In the genomic region with DNA sequence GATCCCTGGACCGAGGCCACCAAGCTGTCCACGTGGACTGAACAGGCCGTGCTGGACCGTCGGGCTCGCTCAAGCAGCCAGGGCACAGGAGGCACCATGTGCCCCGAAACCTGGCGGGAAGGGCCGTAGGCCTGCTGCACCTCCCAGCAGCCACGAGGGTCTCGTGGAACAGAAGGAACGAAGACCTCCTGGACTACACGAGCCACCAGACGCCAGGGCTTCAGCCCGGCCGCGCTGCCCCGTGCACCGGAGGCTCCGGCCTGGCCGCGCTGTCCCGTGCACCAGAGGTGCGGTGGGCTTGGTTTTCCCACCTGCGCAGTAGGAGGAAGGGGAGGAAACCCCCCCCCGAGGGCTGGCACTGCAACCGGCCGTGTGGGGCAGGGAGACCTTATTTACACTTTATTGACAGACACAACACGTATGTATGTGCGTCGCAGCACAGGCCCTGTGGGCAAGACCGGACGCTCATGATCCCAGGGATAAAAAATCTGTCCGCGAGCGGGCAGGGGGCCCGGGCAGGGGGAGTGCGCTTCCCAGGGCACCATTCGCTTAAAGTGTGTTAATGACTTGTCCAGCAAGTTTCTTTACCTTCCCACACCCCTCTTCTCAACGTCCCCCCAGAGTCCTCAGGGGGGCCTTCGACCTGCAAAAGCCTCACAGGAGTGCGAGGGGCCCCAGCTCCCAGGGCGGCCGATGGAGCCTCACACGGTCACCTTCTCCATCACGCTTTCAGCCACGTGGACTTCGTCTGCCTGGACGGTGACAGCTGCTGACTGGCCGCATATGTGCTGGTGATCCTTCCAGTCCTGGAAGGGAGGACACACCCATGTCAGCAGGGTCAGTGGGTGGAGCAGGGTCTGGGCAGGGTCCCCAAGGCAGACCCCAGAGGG, we compare ENCODE assay signal across 34 cellular contexts. TPM values are rescaled to one million over a fixed set of nuclear protein-coding genes. Genes with fewer than 3 reads are reported as not detected.
DNase-seq lines count a peak whose midpoint lies in the region; ATAC-seq, FAIRE-seq and TF ChIP-seq lines count a peak whose summit lies in the region.
"Had no signal": no experiment of that assay in that cellular context is flagged by ENCODE, and none has a peak within 500 bp of the region (broad histone marks: within the 10 kb centered on the region; RNA-seq: fewer than 3 reads in every experiment).

No MANE protein-coding gene starts in this region.

- 0 out of 2 replicates have a peak, but pooled peaks have one; percentile 32 for TF ChIP-seq POLR2A in K562 (conservative IDR thresholded peaks at IDR 0.05)

- H2BK5ac ChIP-seq in mesenchymal stem cell (ENCODE audit: low read depth, low read length, poor library complexity, severe bottlenecking): no peak overlapping the region

- no peaks in the 10 kb centered on the region for H3K79me2 ChIP-seq in K562 (ENCODE audit: control insufficient read depth, insufficient read depth, low read length)

- in situ Hi-C loops in K562 (cut with MboI): no loop called here

- H4K91ac ChIP-seq in mesenchymal stem cell (ENCODE audit: low read length): no peak overlapping the region

- H2BK12ac ChIP-seq in mesenchymal stem cell (ENCODE audit: low read length in 2 of 2): no peak overlapping the region

- H3K18ac ChIP-seq in mesenchymal stem cell (ENCODE audit: low read depth in 1 of 2, low read length in 2 of 2): no peak overlapping the region

- peaks cover 2% of the 10 kb centered on the region; the same call in 1 of the 2 replicates for H3K9me3 ChIP-seq in K562 (replicated peaks; ENCODE audit: control insufficient read depth, insufficient read depth, low read depth, low read length)
- H3K9me3 ChIP-seq in mesenchymal stem cell (ENCODE audit: control insufficient read depth, low read length): no peaks in the 10 kb centered on the region
- H3K9me3 ChIP-seq: adrenal gland; BLaER1 treated with 17β-estradiol and CSF1 and Interleukin-3, amounts not matched to agents 10 nM and 100 nM; pancreas had no signal

- H2AFZ ChIP-seq in K562 (ENCODE audit: low read depth, low read length) (no peak overlapping the region), mesenchymal stem cell (ENCODE audit: low read depth, low read length) (no peak overlapping the region)

- H3K9me1 ChIP-seq in K562 (ENCODE audit: control insufficient read depth, insufficient read depth, low read length): no peaks in the 10 kb centered on the region

- no peak overlapping the region for H3K14ac ChIP-seq in mesenchymal stem cell (ENCODE audit: low read length in 2 of 2)

- H3K36me3 ChIP-seq in H7 (replicated peaks; ENCODE audit: control insufficient read depth, insufficient read depth, low read length): no peaks in the 10 kb centered on the region
- peaks cover 60% of the 10 kb centered on the region; the same call in 2 of the 3 replicates for H3K36me3 ChIP-seq in K562 (ENCODE audit: control insufficient read depth, insufficient read depth, low read length)
- H3K36me3 ChIP-seq in mesenchymal stem cell (ENCODE audit: control insufficient read depth in 1 of 2, insufficient read depth in 2 of 2, low read depth in 1 of 2, low read length in 2 of 2): peaks cover 37 to 69% of the 10 kb centered on the region in 2 experiments

- H3K9ac ChIP-seq in K562 (ENCODE audit: insufficient read depth in 1 of 2, low read depth in 2 of 2, low read length in 2 of 2): no peak overlapping the region; a peak in 1 of 4 replicates
- H3K9ac ChIP-seq in mesenchymal stem cell (ENCODE audit: low read length): no peak overlapping the region
- H3K9ac ChIP-seq: BLaER1 treated with 17β-estradiol and CSF1 and Interleukin-3, amounts not matched to agents 10 nM and 100 nM had no signal

- H3K4me2 ChIP-seq in K562 (ENCODE audit: insufficient read depth, low read length) (no peak overlapping the region), mesenchymal stem cell (ENCODE audit: low read length, poor library complexity, severe bottlenecking) (no peak overlapping the region)

- H2BK15ac ChIP-seq in mesenchymal stem cell (ENCODE audit: low read depth, poor library complexity, severe bottlenecking): no peak overlapping the region

- H3K27ac ChIP-seq in K562 (ENCODE audit: extremely low read depth, low read depth, low read length) (no peak overlapping the region), mesenchymal stem cell (ENCODE audit: low read length, poor library complexity, severe bottlenecking) (no peak overlapping the region)
- H3K27ac ChIP-seq: adrenal gland; BLaER1 treated with 17β-estradiol and CSF1 and Interleukin-3, amounts not matched to agents 10 nM and 100 nM; pancreas; skin epidermis had no signal

- WGBS in K562 (ENCODE audit: insufficient coverage, low coverage, missing lambda C conversion rate): 77% methylated on average over 26 of the region's 50 CpGs
- 92% methylated on average over 50 of the region's 50 CpGs for WGBS in mesenchymal stem cell

- H2AK5ac ChIP-seq in mesenchymal stem cell (ENCODE audit: low read length, severe bottlenecking): no peak overlapping the region

- H3K79me1 ChIP-seq in mesenchymal stem cell (replicated peaks; ENCODE audit: low read length, poor library complexity, severe bottlenecking): no peaks in the 10 kb centered on the region

- no peak for TF ChIP-seq CTCF in K562 (IDR thresholded peaks at IDR 0.05 in 2 of 3, conservative IDR thresholded peaks at IDR 0.05 in 1 of 3; ENCODE audit: insufficient read depth in 2 of 3, low read depth in 1 of 3, low read length in 3 of 3)

- H3K4me1 ChIP-seq in K562 (replicated peaks in 1 of 2; ENCODE audit: control insufficient read depth in 2 of 2, insufficient read depth in 2 of 2, low read length in 2 of 2): peaks cover 0 to 33% of the 10 kb centered on the region in 2 experiments; a peak in 2 of 5 replicates
- peaks cover 29% of the 10 kb centered on the region for H3K4me1 ChIP-seq in mesenchymal stem cell (ENCODE audit: control insufficient read depth, insufficient read depth, low read depth, low read length)
- H3K4me1 ChIP-seq: adrenal gland, pancreas had no signal

- intact Hi-C loops in K562 (cut with micrococcal nuclease): no loop called here

- no peak for TF ChIP-seq RAD21 in K562 (CRISPR knock-in tag; conservative IDR thresholded peaks at IDR 0.05 in 1 of 2, IDR thresholded peaks at IDR 0.05 in 1 of 2)

- H3K4me3 ChIP-seq in H7 (ENCODE audit: insufficient read depth, low read depth, low read length) (no peak overlapping the region), K562 (no peak overlapping the region), mesenchymal stem cell (ENCODE audit: insufficient read depth in 1 of 2, low read depth in 1 of 2, low read length in 2 of 2) (no peak overlapping the region)
- H3K4me3 ChIP-seq: adrenal gland; BLaER1 treated with 17β-estradiol and CSF1 and Interleukin-3, amounts not matched to agents 10 nM and 100 nM; pancreas; skin epidermis had no signal

- no peaks in the 10 kb centered on the region for H4K20me1 ChIP-seq in K562 (replicated peaks; ENCODE audit: control insufficient read depth, insufficient read depth, low read length)

- TF ChIP-seq EP300 in K562 (IDR thresholded peaks at IDR 0.05; ENCODE audit: low read length): no peak

- H3K27me3 ChIP-seq in H7 (ENCODE audit: control insufficient read depth, insufficient read depth, low read length): peaks cover 5% of the 10 kb centered on the region; the same call in 1 of the 2 replicates
- H3K27me3 ChIP-seq in K562 (ENCODE audit: control insufficient read depth in 2 of 2, insufficient read depth in 2 of 2, low read length in 2 of 2): no peaks in the 10 kb centered on the region
- H3K27me3 ChIP-seq in mesenchymal stem cell (ENCODE audit: control insufficient read depth in 1 of 2, insufficient read depth in 1 of 2, low read length in 2 of 2): peaks cover 0 to 2% of the 10 kb centered on the region in 2 experiments
- H3K27me3 ChIP-seq: adrenal gland, pancreas had no signal

- no TSS peak for BruUV-seq in K562 (replicated peaks; lab: Mats Ljungman, UMichigan)

- CTCF ChIA-PET in K562 (lab: Yijun Ruan, JAX; ENCODE audit: low intra/inter-chr PET ratio): no interaction called here

- DNase-seq in H7 (peak; percentile 52), K562 (ENCODE audit: extremely low read depth in 1 of 4, low spot score in 3 of 4) (no peak), mesenchymal stem cell (no peak), EL (no peak)
- DNase-seq: activated CD4-positive, alpha-beta memory T cell treated with anti-CD3 and anti-CD28 coated beads, Interleukin-2, amount 10 ng/mL, durations not matched to agents 7 days and 5 days; activated CD4-positive, alpha-beta T cell treated with anti-CD3 and anti-CD28 coated beads for 1 hour; activated CD8-positive, alpha-beta memory T cell treated with anti-CD3 and anti-CD28 coated beads, Interleukin-2, amount 50 U/mL, for 4 hours; activated naive CD4-positive, alpha-beta T cell treated with anti-CD3 and anti-CD28 coated beads for 36 hours; adrenal gland; central memory CD4-positive, alpha-beta T cell; cortex of kidney; DMS153; erythroblast; hypothalamus; KBM-7; left colon; mammary epithelial cell; NCI-H1105; NCI-H187 treated with DMSO at 0.1 percent for 48 hours; NCI-H2171; NCI-H510A; nephron progenitor cell; stimulated activated naive B cell treated with anti-CD40 and anti-IgM and Interleukin-4, amounts not matched to agents 10 μg/mL and 1 μg/mL and 100 μg/mL, for 72 hours had no signal

- H3K4ac ChIP-seq in mesenchymal stem cell (ENCODE audit: low read depth in 1 of 2, low read length in 2 of 2): no peak overlapping the region

- FAIRE-seq in K562 (lab: Jason Lieb, UNC): no peak
- FAIRE-seq: GM12892, pancreas had no signal

- POLR2A ChIA-PET in K562 (lab: Yijun Ruan, JAX): interaction anchor here (0.5 to 0.9 kb wide), 2 partner anchors 9 to 48 kb away, joined by 3 read pairs; no protein-coding TSS in a partner anchor

- no peak overlapping the region for H2BK120ac ChIP-seq in mesenchymal stem cell (ENCODE audit: low read depth, low read length)

- ATAC-seq in K562: peak; percentile 8; the same call in 1 of the 3 replicates
- ATAC-seq: left colon; stimulated activated naive B cell treated with anti-CD40 and anti-IgM and Interleukin-4, amounts not matched to agents 10 μg/mL and 1 μg/mL and 100 μg/mL, for 72 hours had no signal

- no peak overlapping the region for H4K8ac ChIP-seq in mesenchymal stem cell (ENCODE audit: low read length)

- no peak overlapping the region for H3K23ac ChIP-seq in mesenchymal stem cell (ENCODE audit: low read length in 2 of 2)

RNA-seq across cellular contexts. Expression of a gene that starts 7.0 kb away (rescaled TPM):
- total RNA-seq in H7 (2014; rRNA removed; shearing (Covaris generic)): 1.8 and 2.1 TPM in 2 replicates
- 0.30 and 1.00 TPM in 2 replicates for total RNA-seq in K562 (2011; cell fraction: chromatin; rRNA removed; ENCODE audit: low replicate concordance)
- 0.67 and 0.79 TPM in 2 replicates for total RNA-seq in K562 (2011; cell fraction: nucleolus; rRNA removed)
- 0.59 and 1.1 TPM in 2 replicates for total RNA-seq in K562 (2011; cell fraction: nucleoplasm; rRNA removed)
- total RNA-seq in K562 (2014; rRNA removed): 0.24 TPM in 1 of 2 replicates, not detected in the other
- not detected in 2 replicates for total RNA-seq in K562 (2014; rRNA removed; fragmentation: Illumina TruSeq; extraction: Trizol)
- 0.14 TPM in 1 of 2 replicates, not detected in the other for total RNA-seq in K562 (2015; rRNA removed; fragmentation: Illumina TruSeq; extraction: Trizol)
- total RNA-seq in K562 (2021): 0.95 and 1.4 TPM in 2 replicates
- polyA plus RNA-seq in K562 (2011; rRNA removed): 0.11 TPM in 1 of 2 replicates, not detected in the other
- polyA plus RNA-seq in K562 (2011; cell fraction: cytosol; rRNA removed): 0.04 and 0.06 TPM in 2 replicates
- 0.60 and 0.70 TPM in 2 replicates for polyA plus RNA-seq in K562 (2011; cell fraction: nucleus; rRNA removed)
- polyA plus RNA-seq in K562 (2012): 0.36 and 0.51 TPM in 2 replicates
- 0.11 TPM in 1 of 2 replicates, not detected in the other for polyA plus RNA-seq in K562 (2014; fragmentation: Illumina TruSeq; extraction: Trizol)
- under 1 TPM in 1 of 2 experiments, not detected in 1; 0.04 TPM for polyA plus RNA-seq in K562 (2014; fragmentation: Nextera tagmentation; extraction: Ambion mirVana)
- 0.27 and 0.49 TPM in 2 replicates for polyA plus RNA-seq in K562 (2014; rRNA removed)
- not detected in 2 replicates for polyA minus RNA-seq in K562 (2011; rRNA and poly(A)+ RNA removed)
- not detected in 2 replicates for polyA minus RNA-seq in K562 (2011; cell fraction: cytosol; rRNA and poly(A)+ RNA removed)
- 0.13 and 0.22 TPM in 2 replicates for polyA minus RNA-seq in K562 (2011; cell fraction: nucleus; rRNA and poly(A)+ RNA removed)
- 0.08 TPM for polyA plus RNA-seq in mesenchymal stem cell (2013, experiment 1 of 2)
- not detected for polyA plus RNA-seq in mesenchymal stem cell (2013, experiment 2 of 2)
- total RNA-seq: glomerular endothelial cell, H4 had no signal
- polyA plus RNA-seq: mammary epithelial cell had no signal

RNA-seq across cellular contexts. Expression of a gene that starts 17.1 kb away (rescaled TPM):
- not detected in 2 replicates for total RNA-seq in H7 (2014; rRNA removed; shearing (Covaris generic))
- total RNA-seq in K562 (2011; cell fraction: chromatin; rRNA removed; ENCODE audit: low replicate concordance): not detected in 2 replicates
- total RNA-seq in K562 (2011; cell fraction: nucleolus; rRNA removed): not detected in 2 replicates
- not detected in 2 replicates for total RNA-seq in K562 (2011; cell fraction: nucleoplasm; rRNA removed)
- total RNA-seq in K562 (2014; rRNA removed) (not detected in 2 replicates), K562 (2014; rRNA removed; fragmentation: Illumina TruSeq; extraction: Trizol) (not detected in 2 replicates), K562 (2015; rRNA removed; fragmentation: Illumina TruSeq; extraction: Trizol) (not detected in 2 replicates), K562 (2021) (not detected in 2 replicates)
- polyA plus RNA-seq in K562 (2011; rRNA removed) (not detected in 2 replicates), K562 (2014; fragmentation: Illumina TruSeq; extraction: Trizol) (not detected in 2 replicates), K562 (2014; fragmentation: Nextera tagmentation; extraction: Ambion mirVana) (not detected), K562 (2014; rRNA removed) (not detected in 2 replicates)
- polyA plus RNA-seq in K562 (2011; cell fraction: cytosol; rRNA removed): not detected in 2 replicates
- not detected in 2 replicates for polyA plus RNA-seq in K562 (2011; cell fraction: nucleus; rRNA removed)
- polyA plus RNA-seq in K562 (2012): not detected in 2 replicates
- not detected in 2 replicates for polyA minus RNA-seq in K562 (2011; rRNA and poly(A)+ RNA removed)
- polyA minus RNA-seq in K562 (2011; cell fraction: cytosol; rRNA and poly(A)+ RNA removed): not detected in 2 replicates
- not detected in 2 replicates for polyA minus RNA-seq in K562 (2011; cell fraction: nucleus; rRNA and poly(A)+ RNA removed)
- polyA plus RNA-seq in mesenchymal stem cell (2013, experiment 1 of 2): not detected
- polyA plus RNA-seq in mesenchymal stem cell (2013, experiment 2 of 2): not detected
- total RNA-seq: activated CD4-positive, alpha-beta memory T cell treated with anti-CD3 and anti-CD28 coated beads, Interleukin-2, amount 10 ng/mL, durations not matched to agents 7 days and 5 days; activated naive CD4-positive, alpha-beta T cell treated with anti-CD3 and anti-CD28 coated beads for 36 hours; activated T-helper 1 cell treated with anti-CD3 and anti-CD28 coated beads, Interleukin-12 subunit alpha, Interleukin-12 subunit beta, Interleukin-2, Interleukin-4 antibody, amounts not matched to agents 30 ng/mL and 10 ng/mL and 1 ng/mL, durations not matched to agents 14 hours and 24 hours and 36 hours; adrenal gland; glomerular endothelial cell; H4; HT-29; mammary epithelial cell; MCF 10A; mucosa of gallbladder; renal cortical epithelial cell had no signal
- polyA plus RNA-seq: mammary epithelial cell, pancreas had no signal

RNA-seq across cellular contexts. Expression of a gene that starts 19.3 kb away (rescaled TPM):
- total RNA-seq in H7 (2014; rRNA removed; shearing (Covaris generic)): not detected in 2 replicates
- not detected in 2 replicates for total RNA-seq in K562 (2011; cell fraction: chromatin; rRNA removed; ENCODE audit: low replicate concordance)
- total RNA-seq in K562 (2011; cell fraction: nucleolus; rRNA removed): not detected in 2 replicates
- total RNA-seq in K562 (2011; cell fraction: nucleoplasm; rRNA removed): not detected in 2 replicates
- not detected in 2 replicates for total RNA-seq in K562 (2014; rRNA removed)
- total RNA-seq in K562 (2014; rRNA removed; fragmentation: Illumina TruSeq; extraction: Trizol): not detected in 2 replicates
- total RNA-seq in K562 (2015; rRNA removed; fragmentation: Illumina TruSeq; extraction: Trizol): not detected in 2 replicates
- total RNA-seq in K562 (2021): 0.16 TPM in 1 of 2 replicates, not detected in the other
- not detected in 2 replicates for polyA plus RNA-seq in K562 (2011; rRNA removed)
- polyA plus RNA-seq in K562 (2011; cell fraction: cytosol; rRNA removed): not detected in 2 replicates
- polyA plus RNA-seq in K562 (2011; cell fraction: nucleus; rRNA removed): not detected in 2 replicates
- polyA plus RNA-seq in K562 (2012): 0.06 and 0.14 TPM in 2 replicates
- polyA plus RNA-seq in K562 (2014; fragmentation: Illumina TruSeq; extraction: Trizol): not detected in 2 replicates
- not detected for polyA plus RNA-seq in K562 (2014; fragmentation: Nextera tagmentation; extraction: Ambion mirVana)
- not detected in 2 replicates for polyA plus RNA-seq in K562 (2014; rRNA removed)
- not detected in 2 replicates for polyA minus RNA-seq in K562 (2011; rRNA and poly(A)+ RNA removed)
- polyA minus RNA-seq in K562 (2011; cell fraction: cytosol; rRNA and poly(A)+ RNA removed): not detected in 2 replicates
- not detected in 2 replicates for polyA minus RNA-seq in K562 (2011; cell fraction: nucleus; rRNA and poly(A)+ RNA removed)
- polyA plus RNA-seq in mesenchymal stem cell (2013, experiment 1 of 2): not detected
- polyA plus RNA-seq in mesenchymal stem cell (2013, experiment 2 of 2): not detected
- total RNA-seq: activated CD4-positive, alpha-beta memory T cell treated with anti-CD3 and anti-CD28 coated beads, Interleukin-2, amount 10 ng/mL, durations not matched to agents 7 days and 5 days; activated naive CD4-positive, alpha-beta T cell treated with anti-CD3 and anti-CD28 coated beads for 36 hours; activated T-helper 1 cell treated with anti-CD3 and anti-CD28 coated beads, Interleukin-12 subunit alpha, Interleukin-12 subunit beta, Interleukin-2, Interleukin-4 antibody, amounts not matched to agents 30 ng/mL and 10 ng/mL and 1 ng/mL, durations not matched to agents 14 hours and 24 hours and 36 hours; glomerular endothelial cell; H4; mammary epithelial cell; MCF 10A had no signal
- polyA plus RNA-seq: mammary epithelial cell had no signal

RNA-seq across cellular contexts. Expression of a gene that starts 28.3 kb away (rescaled TPM):
- 13.6 and 14.6 TPM in 2 replicates for total RNA-seq in H7 (2014; rRNA removed; shearing (Covaris generic))
- 3.7 and 21.2 TPM in 2 replicates for total RNA-seq in K562 (2011; cell fraction: chromatin; rRNA removed; ENCODE audit: low replicate concordance)
- 23.2 and 27.2 TPM in 2 replicates for total RNA-seq in K562 (2011; cell fraction: nucleolus; rRNA removed)
- total RNA-seq in K562 (2011; cell fraction: nucleoplasm; rRNA removed): 10.0 and 11.6 TPM in 2 replicates
- total RNA-seq in K562 (2014; rRNA removed) (3.7 and 8.3 TPM in 2 replicates), K562 (2014; rRNA removed; fragmentation: Illumina TruSeq; extraction: Trizol) (0.29 TPM in 1 of 2 replicates, not detected in the other), K562 (2015; rRNA removed; fragmentation: Illumina TruSeq; extraction: Trizol) (2.0 and 2.2 TPM in 2 replicates), K562 (2021) (6.5 and 7.6 TPM in 2 replicates)
- polyA plus RNA-seq in K562 (2011; rRNA removed) (1.8 and 3.5 TPM in 2 replicates), K562 (2014; fragmentation: Illumina TruSeq; extraction: Trizol) (0.64 and 2.2 TPM in 2 replicates), K562 (2014; fragmentation: Nextera tagmentation; extraction: Ambion mirVana) (under 1 TPM; 0.27 to 0.48 TPM), K562 (2014; rRNA removed) (3.8 and 7.4 TPM in 2 replicates)
- polyA plus RNA-seq in K562 (2011; cell fraction: cytosol; rRNA removed): 2.7 and 6.6 TPM in 2 replicates
- polyA plus RNA-seq in K562 (2011; cell fraction: nucleus; rRNA removed): 21.3 and 30.3 TPM in 2 replicates
- polyA plus RNA-seq in K562 (2012): 4.0 and 11.8 TPM in 2 replicates
- polyA minus RNA-seq in K562 (2011; rRNA and poly(A)+ RNA removed): 0.42 and 0.49 TPM in 2 replicates
- polyA minus RNA-seq in K562 (2011; cell fraction: cytosol; rRNA and poly(A)+ RNA removed): 1.3 and 5.2 TPM in 2 replicates
- polyA minus RNA-seq in K562 (2011; cell fraction: nucleus; rRNA and poly(A)+ RNA removed): 10.6 and 12.6 TPM in 2 replicates
- polyA plus RNA-seq in mesenchymal stem cell (2013, experiment 1 of 2): 6.8 TPM
- polyA plus RNA-seq in mesenchymal stem cell (2013, experiment 2 of 2): 7.3 TPM

RNA-seq across cellular contexts. Expression of a gene that starts 50.9 kb away (rescaled TPM):
- total RNA-seq in H7 (2014; rRNA removed; shearing (Covaris generic)): 69.0 and 74.6 TPM in 2 replicates
- 68.2 and 200 TPM in 2 replicates for total RNA-seq in K562 (2011; cell fraction: chromatin; rRNA removed; ENCODE audit: low replicate concordance)
- 95.7 and 111 TPM in 2 replicates for total RNA-seq in K562 (2011; cell fraction: nucleolus; rRNA removed)
- 50.3 and 71.3 TPM in 2 replicates for total RNA-seq in K562 (2011; cell fraction: nucleoplasm; rRNA removed)
- total RNA-seq in K562 (2014; rRNA removed): 46.9 and 58.7 TPM in 2 replicates
- total RNA-seq in K562 (2014; rRNA removed; fragmentation: Illumina TruSeq; extraction: Trizol): 13.3 and 20.4 TPM in 2 replicates
- total RNA-seq in K562 (2015; rRNA removed; fragmentation: Illumina TruSeq; extraction: Trizol): 26.8 and 27.3 TPM in 2 replicates
- total RNA-seq in K562 (2021): 64.2 and 69.1 TPM in 2 replicates
- 27.5 and 39.1 TPM in 2 replicates for polyA plus RNA-seq in K562 (2011; rRNA removed)
- polyA plus RNA-seq in K562 (2011; cell fraction: cytosol; rRNA removed): 45.8 and 77.2 TPM in 2 replicates
- 28.4 and 56.6 TPM in 2 replicates for polyA plus RNA-seq in K562 (2011; cell fraction: nucleus; rRNA removed)
- polyA plus RNA-seq in K562 (2012): 33.6 and 47.2 TPM in 2 replicates
- 26.3 and 33.7 TPM in 2 replicates for polyA plus RNA-seq in K562 (2014; fragmentation: Illumina TruSeq; extraction: Trizol)
- polyA plus RNA-seq in K562 (2014; fragmentation: Nextera tagmentation; extraction: Ambion mirVana): 1 to 10 TPM; 2.0 to 3.6 TPM
- polyA plus RNA-seq in K562 (2014; rRNA removed): 52.7 and 62.6 TPM in 2 replicates
- 16.7 and 25.1 TPM in 2 replicates for polyA minus RNA-seq in K562 (2011; rRNA and poly(A)+ RNA removed)
- 39.4 and 45.8 TPM in 2 replicates for polyA minus RNA-seq in K562 (2011; cell fraction: cytosol; rRNA and poly(A)+ RNA removed)
- polyA minus RNA-seq in K562 (2011; cell fraction: nucleus; rRNA and poly(A)+ RNA removed): 22.2 and 28.8 TPM in 2 replicates
- polyA plus RNA-seq in mesenchymal stem cell (2013, experiment 1 of 2): 21.2 TPM
- polyA plus RNA-seq in mesenchymal stem cell (2013, experiment 2 of 2): 20.6 TPM
